1 cellular context compared by ENCODE assay signal in genomic region chr2:96315005-96315399, GRCh38.
TF ChIP-seq lines count a peak whose summit lies in the region.

No MANE protein-coding gene starts in this region.

TF ChIP-seq in SK-N-SH, 30 proteins besides CTCF, POLR2A, EP300 and RAD21 (continued from another document):
- TF ChIP-seq RCOR1 (IDR thresholded peaks at IDR 0.05; ENCODE audit: low read length) = no peak
- no peak for TF ChIP-seq CHD2 (IDR thresholded peaks at IDR 0.05; ENCODE audit: low read length, partially characterized antibody)
- no peak for TF ChIP-seq SIN3A (IDR thresholded peaks at IDR 0.05; ENCODE audit: borderline replicate concordance, low read depth, low read length)
- TF ChIP-seq FOXJ3 (CRISPR knock-in tag; IDR thresholded peaks at IDR 0.05) = no peak
- no peak for TF ChIP-seq RXRA (IDR thresholded peaks at IDR 0.05; ENCODE audit: borderline replicate concordance, low read depth)
